Comparison of ENCODE assay signal across 23 cellular contexts in the genomic region with DNA sequence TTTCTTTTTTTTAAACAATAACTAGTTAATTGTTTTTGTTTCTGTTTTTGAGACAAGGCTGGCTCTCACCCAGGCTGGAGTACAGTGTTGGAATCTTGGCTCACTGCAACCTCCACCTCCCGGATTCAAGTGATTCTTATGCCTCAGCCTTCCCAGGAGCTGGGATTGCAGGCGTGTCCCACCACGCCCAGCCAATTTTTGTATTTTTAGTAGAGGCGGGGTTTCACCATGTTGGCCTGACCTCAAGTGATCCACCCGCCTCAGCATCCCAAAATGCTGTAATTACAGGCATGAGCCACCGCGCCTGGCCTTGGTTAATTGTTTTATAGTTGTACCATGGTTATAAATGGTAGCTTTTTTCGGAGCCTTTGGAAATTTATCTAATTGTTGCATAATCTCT.
DNase-seq lines count a peak whose midpoint lies in the region; ATAC-seq and TF ChIP-seq lines count a peak whose summit lies in the region.
"Had no signal": no experiment of that assay in that cellular context is flagged by ENCODE, and none has a peak within 500 bp of the region (broad histone marks: within the 10 kb centered on the region; RNA-seq: fewer than 3 reads in every experiment).

No MANE protein-coding gene starts in this region.

- H3K27me3 Mint-ChIP-seq in MCF 10A (ENCODE audit: insufficient read depth, unreplicated experiment), result no peaks in the 10 kb centered on the region
- no peaks in the 10 kb centered on the region for H3K27me3 Mint-ChIP-seq in CD14-positive monocyte (ENCODE audit: low read depth in 3 of 3)
- H3K27me3 Mint-ChIP-seq: activated CD4-positive, alpha-beta T cell treated with anti-CD3 and anti-CD28 coated beads for 36 hours; activated CD8-positive, alpha-beta memory T cell treated with anti-CD3 and anti-CD28 coated beads, Interleukin-2, amount 10 ng/mL, durations not matched to agents 7 days and 5 days; activated naive CD8-positive, alpha-beta T cell treated with anti-CD3 and anti-CD28 coated beads for 36 hours; naive thymus-derived CD4-positive, alpha-beta T cell; stimulated activated naive CD8-positive, alpha-beta T cell treated with anti-CD3 and anti-CD28 coated beads, Interleukin-15, amount 100 ng/mL, for 72 hours; type B pancreatic cell had no signal

- intact Hi-C loops in MCF 10A (cut with micrococcal nuclease) (no loop called here), breast epithelium (cut with DNase I; ENCODE audit: low total_unique reads) (no loop called here), lower lobe of right lung (cut with DNase I) (no loop called here), CD14-positive monocyte (cut with micrococcal nuclease) (no loop called here)

- H3K4me1 Mint-ChIP-seq in MCF 10A (ENCODE audit: insufficient read depth, unreplicated experiment), result peaks cover 26% of the 10 kb centered on the region
- peaks cover 16% of the 10 kb centered on the region for H3K4me1 Mint-ChIP-seq in CD14-positive monocyte
- H3K4me1 Mint-ChIP-seq: activated CD8-positive, alpha-beta memory T cell treated with anti-CD3 and anti-CD28 coated beads, Interleukin-2, amount 10 ng/mL, durations not matched to agents 7 days and 5 days had no signal

- H3K4me1 ChIP-seq in breast epithelium, result no peaks in the 10 kb centered on the region
- peaks cover 16% of the 10 kb centered on the region for H3K4me1 ChIP-seq in lower lobe of right lung
- H3K4me1 ChIP-seq: A549 had no signal

- BruUV-seq in MCF 10A (replicated peaks; lab: Mats Ljungman, UMichigan), result no TSS peak

- TF ChIP-seq POLR2A in breast epithelium (IDR thresholded peaks at IDR 0.05), result no peak
- no peak for TF ChIP-seq POLR2A in erythroblast (IDR thresholded peaks at IDR 0.05; ENCODE audit: low read length)

- peak; percentile 79 for DNase-seq in MCF 10A (ENCODE audit: unreplicated experiment)
- no peak for DNase-seq in breast epithelium (ENCODE audit: low spot score in 2 of 2)
- DNase-seq in fibroblast of gingiva (ENCODE audit: low read depth), result peak; percentile 9
- peak; percentile 48 for DNase-seq in lower lobe of right lung
- no peak for DNase-seq in kidney tubule cell (ENCODE audit: low spot score)
- no peak for DNase-seq in CD14-positive monocyte (ENCODE audit: low spot score)
- no peak for DNase-seq in erythroblast (lab: John Stamatoyannopoulos, UW)
- DNase-seq in activated CD4-positive, alpha-beta T cell treated with anti-CD3 and anti-CD28 coated beads, Interleukin-2, amount 50 U/mL, for 48 hours, result no peak
- DNase-seq: activated CD4-positive, alpha-beta T cell treated with anti-CD3 and anti-CD28 coated beads for 36 hours; activated CD8-positive, alpha-beta memory T cell treated with anti-CD3 and anti-CD28 coated beads, Interleukin-2, amount 10 ng/mL, durations not matched to agents 7 days and 5 days; activated naive CD8-positive, alpha-beta T cell treated with anti-CD3 and anti-CD28 coated beads for 36 hours; body of pancreas; cortex of kidney; H7; naive thymus-derived CD4-positive, alpha-beta T cell; NCI-H1694; NCI-H345; SHP77; stimulated activated CD4-positive, alpha-beta T cell treated with anti-CD3 and anti-CD28 coated beads, Interleukin-2, amount 100 ng/mL, for 48 hours; stimulated activated naive CD8-positive, alpha-beta T cell treated with anti-CD3 and anti-CD28 coated beads, Interleukin-15, amount 100 ng/mL, for 72 hours had no signal

- H3K9me3 Mint-ChIP-seq in MCF 10A (ENCODE audit: unreplicated experiment) (no peaks in the 10 kb centered on the region), CD14-positive monocyte (peaks cover 0 to 3% (median 0%) of the 10 kb centered on the region in 7 donors)
- H3K9me3 Mint-ChIP-seq: type B pancreatic cell had no signal

- peak; percentile 45 to 57 for ATAC-seq in lower lobe of right lung
- ATAC-seq: A549; activated CD4-positive, alpha-beta T cell treated with anti-CD3 and anti-CD28 coated beads for 36 hours; activated CD8-positive, alpha-beta memory T cell treated with anti-CD3 and anti-CD28 coated beads, Interleukin-2, amount 10 ng/mL, durations not matched to agents 7 days and 5 days; body of pancreas; naive thymus-derived CD4-positive, alpha-beta T cell; stimulated activated naive CD8-positive, alpha-beta T cell treated with anti-CD3 and anti-CD28 coated beads, Interleukin-15, amount 100 ng/mL, for 72 hours had no signal

- H3K27ac Mint-ChIP-seq in MCF 10A (ENCODE audit: low read depth, unreplicated experiment) (no peak overlapping the region), CD14-positive monocyte (no peak overlapping the region)
- H3K27ac Mint-ChIP-seq: activated CD4-positive, alpha-beta T cell treated with anti-CD3 and anti-CD28 coated beads for 36 hours; activated CD8-positive, alpha-beta memory T cell treated with anti-CD3 and anti-CD28 coated beads, Interleukin-2, amount 10 ng/mL, durations not matched to agents 7 days and 5 days; activated naive CD8-positive, alpha-beta T cell treated with anti-CD3 and anti-CD28 coated beads for 36 hours; stimulated activated naive CD8-positive, alpha-beta T cell treated with anti-CD3 and anti-CD28 coated beads, Interleukin-15, amount 100 ng/mL, for 72 hours; type B pancreatic cell had no signal

- H3K9me3 ChIP-seq in breast epithelium, result peaks cover 0 to 7% of the 10 kb centered on the region in 2 donors
- no peaks in the 10 kb centered on the region for H3K9me3 ChIP-seq in lower lobe of right lung
- H3K9me3 ChIP-seq: A549, body of pancreas had no signal

- H3K27me3 ChIP-seq in breast epithelium (no peaks in the 10 kb centered on the region), lower lobe of right lung (ENCODE audit: low read depth) (no peaks in the 10 kb centered on the region)
- H3K27me3 ChIP-seq: body of pancreas had no signal

- no peak overlapping the region for H3K4me3 ChIP-seq in breast epithelium
- H3K4me3 ChIP-seq in lower lobe of right lung, result no peak overlapping the region
- H3K4me3 ChIP-seq: A549, body of pancreas had no signal

- no peak overlapping the region for H3K27ac ChIP-seq in breast epithelium
- H3K27ac ChIP-seq in lower lobe of right lung, result no peak overlapping the region
- H3K27ac ChIP-seq: A549, body of pancreas, C4-2B had no signal

- CTCF ChIA-PET in MCF 10A (lab: Yijun Ruan, JAX), result interaction anchor here (0.6 to 1.3 kb wide), 5 partner anchors 30 to 671 kb away, joined by 3 to 5 read pairs (median 3); no protein-coding TSS in a partner anchor

- H3K36me3 Mint-ChIP-seq in MCF 10A (ENCODE audit: insufficient read depth, unreplicated experiment) (peaks cover 25% of the 10 kb centered on the region), CD14-positive monocyte (peaks cover 30 to 40% of the 10 kb centered on the region in 2 donors)

- H3K4me3 Mint-ChIP-seq in MCF 10A (ENCODE audit: unreplicated experiment) (no peak overlapping the region), CD14-positive monocyte (no peak overlapping the region)
- H3K4me3 Mint-ChIP-seq: activated CD4-positive, alpha-beta T cell treated with anti-CD3 and anti-CD28 coated beads for 36 hours; activated CD8-positive, alpha-beta memory T cell treated with anti-CD3 and anti-CD28 coated beads, Interleukin-2, amount 10 ng/mL, durations not matched to agents 7 days and 5 days; activated naive CD8-positive, alpha-beta T cell treated with anti-CD3 and anti-CD28 coated beads for 36 hours; stimulated activated naive CD8-positive, alpha-beta T cell treated with anti-CD3 and anti-CD28 coated beads, Interleukin-15, amount 100 ng/mL, for 72 hours; type B pancreatic cell had no signal

- no peak for TF ChIP-seq CTCF in MCF 10A (IDR thresholded peaks at IDR 0.05; ENCODE audit: unreplicated experiment)
- no peak for TF ChIP-seq CTCF in breast epithelium (IDR thresholded peaks at IDR 0.05)
- no peak for TF ChIP-seq CTCF in lower lobe of right lung (IDR thresholded peaks at IDR 0.05)
- TF ChIP-seq CTCF in CD14-positive monocyte (IDR thresholded peaks at IDR 0.05), result no peak

- POLR2A ChIA-PET in MCF 10A (lab: Yijun Ruan, JAX), result interaction anchor here (0.6 to 2.9 kb wide), 17 partner anchors 11 to 286 kb away, joined by 3 to 24 read pairs (median 4); partner anchors contain the start of genes CLN6 and PIAS1

- H3K36me3 ChIP-seq in breast epithelium, result no peaks in the 10 kb centered on the region
- no peaks in the 10 kb centered on the region for H3K36me3 ChIP-seq in lower lobe of right lung

Comparison
In these comparisons a context has a peak if more than half of its experiments do, and no peak if none do; other contexts are left out.
1. DNase-seq: peak in MCF 10A (single experiment), fibroblast of gingiva (single experiment) and lower lobe of right lung (single experiment); none in breast epithelium (0 of 2), kidney tubule cell (single experiment), CD14-positive monocyte (single experiment), erythroblast (0 of 2) and activated CD4-positive, alpha-beta T cell treated with anti-CD3 and anti-CD28 coated beads, Interleukin-2, amount 50 U/mL, for 48 hours (0 of 2).